Comparison of ENCODE assay signal across 6 cellular contexts in genomic region chr2:136479696-136480095, GRCh38.
"Had no signal": no experiment of that assay in that cellular context is flagged by ENCODE, and none has a peak within 500 bp of the region (broad histone marks: within the 10 kb centered on the region; RNA-seq: fewer than 3 reads in every experiment).

No MANE protein-coding gene starts in this region.

- DNase-seq: H9, HCEC 1CT, KBM-7 had no signal

- ATAC-seq: GM23338, HepG2 had no signal

- H3K27ac ChIP-seq: HL-60 had no signal

- H3K4me3 ChIP-seq: GM23338 had no signal

- H3K4me2 ChIP-seq: GM23338 had no signal

- H2AFZ ChIP-seq: GM23338 had no signal
